Comparison of ENCODE assay signal across 21 cellular contexts in genomic region chr1:154757149-154757548, GRCh38.
DNase-seq lines count a peak whose midpoint lies in the region; ATAC-seq and TF ChIP-seq lines count a peak whose summit lies in the region.
"Had no signal": no experiment of that assay in that cellular context is flagged by ENCODE, and none has a peak within 500 bp of the region (broad histone marks: within the 10 kb centered on the region; RNA-seq: fewer than 3 reads in every experiment).

No MANE protein-coding gene starts in this region.

- DNase-seq in activated effector memory CD4-positive, alpha-beta T cell treated with anti-CD3 and anti-CD28 coated beads, Interleukin-2, amount 50 U/mL, for 16 hours = peak; percentile 31
- DNase-seq in activated effector memory CD4-positive, alpha-beta T cell treated with Interleukin-2 at 50 U/mL for 16 hours = no peak
- no peak for DNase-seq in heart right ventricle
- DNase-seq in stimulated activated effector memory CD8-positive, alpha-beta T cell treated with anti-CD3 and anti-CD28 coated beads, Interleukin-12 subunit alpha, Interleukin-12 subunit beta, amount 100 ng/mL, for 72 hours (ENCODE audit: low spot score in 2 of 2) = no peak
- DNase-seq in BE2C = no peak
- DNase-seq: caudate nucleus; cortex of kidney; kidney glomerular epithelial cell; MV-4-11; NCI-H1436 treated with DMSO at 0.1 percent for 48 hours; NCI-H446 treated with DMSO at 0.1 percent for 48 hours; NCI-H82; SK-N-SH; stimulated activated CD4-positive, alpha-beta T cell treated with anti-CD3 and anti-CD28 coated beads, Interleukin-15, amount 100 ng/mL, for 24 hours; stimulated activated naive CD4-positive, alpha-beta T cell treated with Interleukin-2 at 50 U/mL for 16 hours; T-helper 17 cell; tibial artery had no signal

- H3K4me1 ChIP-seq in heart right ventricle (peaks cover 0 to 35% (median 26%) of the 10 kb centered on the region in 9 donors), BE2C (no peaks in the 10 kb centered on the region; the same call in 1 of the 2 replicates)

- no peaks in the 10 kb centered on the region for H3K27me3 Mint-ChIP-seq in activated T-helper 17 cell treated with anti-CD3 and anti-CD28 coated beads, Interleukin-2, amount 50 U/mL, for 72 hours

- no peak overlapping the region for H3K4me3 Mint-ChIP-seq in activated T-helper 17 cell treated with anti-CD3 and anti-CD28 coated beads, Interleukin-2, amount 50 U/mL, for 72 hours
- H3K4me3 Mint-ChIP-seq in stimulated activated effector memory CD8-positive, alpha-beta T cell treated with anti-CD3 and anti-CD28 coated beads, Interleukin-12 subunit alpha, Interleukin-12 subunit beta, amount 100 ng/mL, for 72 hours = no peak overlapping the region
- H3K4me3 Mint-ChIP-seq: T-helper 17 cell had no signal

- H3K27me3 ChIP-seq in heart right ventricle (peaks cover 0 to 33% (median 3%) of the 10 kb centered on the region in 7 donors), BE2C (no peaks in the 10 kb centered on the region)

- 48 to 52% methylated on average over 2 of the region's 2 CpGs for WGBS in heart right ventricle, 2 donors

- H3K4me3 ChIP-seq in heart right ventricle = no peak overlapping the region
- no peak overlapping the region for H3K4me3 ChIP-seq in BE2C (ENCODE audit: low read depth, low read length)
- H3K4me3 ChIP-seq: BLaER1, tibial artery had no signal

- no peaks in the 10 kb centered on the region for H3K9me3 ChIP-seq in heart right ventricle
- H3K9me3 ChIP-seq in BE2C = no peaks in the 10 kb centered on the region
- H3K9me3 ChIP-seq: SK-N-SH, tibial artery had no signal

- ATAC-seq in activated T-helper 17 cell treated with anti-CD3 and anti-CD28 coated beads, Interleukin-2, amount 50 U/mL, for 72 hours (replicated peaks) = no peak
- ATAC-seq in heart right ventricle = peak in 5 of 8 donors; percentile 23 to 72 (median 49)
- no peak for ATAC-seq in stimulated activated effector memory CD8-positive, alpha-beta T cell treated with anti-CD3 and anti-CD28 coated beads, Interleukin-12 subunit alpha, Interleukin-12 subunit beta, amount 100 ng/mL, for 72 hours
- ATAC-seq in HG02588 (IDR thresholded peaks at IDR 0.05; ENCODE audit: unreplicated experiment) = no peak
- ATAC-seq: T-helper 17 cell had no signal

- H3K9me3 Mint-ChIP-seq in activated T-helper 17 cell treated with anti-CD3 and anti-CD28 coated beads, Interleukin-2, amount 50 U/mL, for 72 hours = no peaks in the 10 kb centered on the region
- no peaks in the 10 kb centered on the region for H3K9me3 Mint-ChIP-seq in stimulated activated effector memory CD8-positive, alpha-beta T cell treated with anti-CD3 and anti-CD28 coated beads, Interleukin-12 subunit alpha, Interleukin-12 subunit beta, amount 100 ng/mL, for 72 hours

- no peaks in the 10 kb centered on the region for H3K36me3 Mint-ChIP-seq in activated T-helper 17 cell treated with anti-CD3 and anti-CD28 coated beads, Interleukin-2, amount 50 U/mL, for 72 hours (ENCODE audit: low read depth)
- H3K36me3 Mint-ChIP-seq in stimulated activated effector memory CD8-positive, alpha-beta T cell treated with anti-CD3 and anti-CD28 coated beads, Interleukin-12 subunit alpha, Interleukin-12 subunit beta, amount 100 ng/mL, for 72 hours = peaks cover 7% of the 10 kb centered on the region

- peaks cover 11% of the 10 kb centered on the region for H3K4me1 Mint-ChIP-seq in activated T-helper 17 cell treated with anti-CD3 and anti-CD28 coated beads, Interleukin-2, amount 50 U/mL, for 72 hours
- H3K4me1 Mint-ChIP-seq in stimulated activated effector memory CD8-positive, alpha-beta T cell treated with anti-CD3 and anti-CD28 coated beads, Interleukin-12 subunit alpha, Interleukin-12 subunit beta, amount 100 ng/mL, for 72 hours = peaks cover 40% of the 10 kb centered on the region

- H3K36me3 ChIP-seq in heart right ventricle = no peaks in the 10 kb centered on the region
- H3K36me3 ChIP-seq in BE2C = no peaks in the 10 kb centered on the region
- H3K36me3 ChIP-seq: BLaER1, tibial artery had no signal

- intact Hi-C loops in heart right ventricle (cut with DNase I) = loop anchor here in 4 of 10 donors (10.0 kb wide), 1 partner anchor 192 kb away; the partner anchor contains the start of gene CHRNB2 (in 4 of the 4)

- H3K27ac Mint-ChIP-seq in activated T-helper 17 cell treated with anti-CD3 and anti-CD28 coated beads, Interleukin-2, amount 50 U/mL, for 72 hours = peak overlapping the region; percentile 1
- peak overlapping the region; percentile 56 for H3K27ac Mint-ChIP-seq in stimulated activated effector memory CD8-positive, alpha-beta T cell treated with anti-CD3 and anti-CD28 coated beads, Interleukin-12 subunit alpha, Interleukin-12 subunit beta, amount 100 ng/mL, for 72 hours
- H3K27ac Mint-ChIP-seq: progenitor cell of endocrine pancreas, T-helper 17 cell had no signal

- no peak for TF ChIP-seq CTCF in heart right ventricle (IDR thresholded peaks at IDR 0.05)
- TF ChIP-seq CTCF in BE2C (IDR thresholded peaks at IDR 0.05; ENCODE audit: low read depth, low read length) = no peak

- H3K27ac ChIP-seq in heart right ventricle = no peak overlapping the region
- H3K27ac ChIP-seq: BLaER1, tibial artery had no signal

Comparison
In these comparisons a context has a peak if more than half of its experiments do, and no peak if none do; other contexts are left out.
1. ATAC-seq: peak in heart right ventricle (5 of 8); none in activated T-helper 17 cell treated with anti-CD3 and anti-CD28 coated beads, Interleukin-2, amount 50 U/mL, for 72 hours (single experiment), stimulated activated effector memory CD8-positive, alpha-beta T cell treated with anti-CD3 and anti-CD28 coated beads, Interleukin-12 subunit alpha, Interleukin-12 subunit beta, amount 100 ng/mL, for 72 hours (single experiment) and HG02588 (single experiment).